19 cellular contexts compared by ENCODE assay signal in genomic region chr19:20472854-20473253, GRCh38.
DNase-seq lines count a peak whose midpoint lies in the region; ATAC-seq lines count a peak whose summit lies in the region.
"Had no signal": no experiment of that assay in that cellular context is flagged by ENCODE, and none has a peak within 500 bp of the region (broad histone marks: within the 10 kb centered on the region; RNA-seq: fewer than 3 reads in every experiment).

No MANE protein-coding gene starts in this region.

- no peak overlapping the region for H4K8ac ChIP-seq in neuronal stem cell (ENCODE audit: low read depth, low read length)

- H3K36me3 Mint-ChIP-seq in activated T-helper 1 cell treated with anti-CD3 and anti-CD28 coated beads, Interleukin-12 subunit alpha, Interleukin-12 subunit beta, Interleukin-2, Interleukin-4 antibody, amounts not matched to agents 30 ng/mL and 10 ng/mL and 1 ng/mL, durations not matched to agents 14 hours and 24 hours and 36 hours (ENCODE audit: low read depth) = no peaks in the 10 kb centered on the region

- no peaks in the 10 kb centered on the region for H3K9me3 ChIP-seq in neuronal stem cell (replicated peaks in 1 of 2; ENCODE audit: control insufficient read depth in 2 of 2, insufficient read depth in 1 of 2, low read depth in 1 of 2, low read length in 2 of 2)

- H3K18ac ChIP-seq in neuronal stem cell (ENCODE audit: low read length) = no peak overlapping the region

- no peak overlapping the region for H3K9ac ChIP-seq in neuronal stem cell (ENCODE audit: low read depth, low read length, poor library complexity)

- H4K91ac ChIP-seq in neuronal stem cell (ENCODE audit: low read depth, low read length, poor library complexity) = no peak overlapping the region

- no peak overlapping the region for H2BK12ac ChIP-seq in neuronal stem cell (ENCODE audit: low read length)

- no peak overlapping the region for H2BK120ac ChIP-seq in neuronal stem cell (ENCODE audit: low read depth, low read length)

- H3K27me3 ChIP-seq in neuronal stem cell (ENCODE audit: control insufficient read depth in 3 of 3, insufficient read depth in 3 of 3, low read depth in 1 of 3, low read length in 3 of 3) = no peaks in the 10 kb centered on the region

- H3K27ac Mint-ChIP-seq in activated T-helper 1 cell treated with anti-CD3 and anti-CD28 coated beads, Interleukin-12 subunit alpha, Interleukin-12 subunit beta, Interleukin-2, Interleukin-4 antibody, amounts not matched to agents 30 ng/mL and 10 ng/mL and 1 ng/mL, durations not matched to agents 14 hours and 24 hours and 36 hours = no peak overlapping the region
- H3K27ac Mint-ChIP-seq: CD8-positive, alpha-beta memory T cell; IgD-negative memory B cell; T-helper 1 cell treated with Interleukin-12 subunit alpha and Interleukin-12 subunit beta and Interleukin-4 antibody, amounts not matched to agents 30 μg/mL and 1 μg/mL, for 36 hours had no signal

- H3K27me3 Mint-ChIP-seq in activated T-helper 1 cell treated with anti-CD3 and anti-CD28 coated beads, Interleukin-12 subunit alpha, Interleukin-12 subunit beta, Interleukin-2, Interleukin-4 antibody, amounts not matched to agents 30 ng/mL and 10 ng/mL and 1 ng/mL, durations not matched to agents 14 hours and 24 hours and 36 hours (ENCODE audit: insufficient read depth) = no peaks in the 10 kb centered on the region
- H3K27me3 Mint-ChIP-seq: IgD-negative memory B cell had no signal

- H2AK5ac ChIP-seq in neuronal stem cell (ENCODE audit: low read depth, low read length) = peak overlapping the region; percentile 70

- H3K27ac ChIP-seq in neuronal stem cell (replicated peaks; ENCODE audit: low read length) = no peak overlapping the region

- peak; percentile 3 for DNase-seq in Daoy (ENCODE audit: low read depth)
- DNase-seq in NCI-H1694 treated with DMSO at 0.1 percent for 48 hours (lab: John Stamatoyannopoulos, UW) = peak; percentile 3
- peak; percentile 20 for DNase-seq in RPMI8226
- no peak for DNase-seq in neuronal stem cell (ENCODE audit: low spot score)
- no peak for DNase-seq in kidney tubule cell (ENCODE audit: low spot score)
- no peak for DNase-seq in activated T-helper 1 cell treated with anti-CD3 and anti-CD28 coated beads, Interleukin-12 subunit alpha, Interleukin-12 subunit beta, Interleukin-2, Interleukin-4 antibody, amounts not matched to agents 30 ng/mL and 10 ng/mL and 1 ng/mL, durations not matched to agents 14 hours and 24 hours and 36 hours (ENCODE audit: low spot score)
- DNase-seq: ACHN; C1 segment of cervical spinal cord; CD8-positive, alpha-beta memory T cell; DMS79 treated with DMSO at 0.1 percent for 48 hours; HCEC 1CT; MM.1S; NCI-H1092; NCI-H1436 treated with DMSO at 0.1 percent for 48 hours; NCI-H345; NCI-H526 had no signal

- no peak overlapping the region for H2BK5ac ChIP-seq in neuronal stem cell (ENCODE audit: low read length)

- WGBS in neuronal stem cell (ENCODE audit: extremely low coverage in 2 of 2, insufficient read length in 2 of 2, insufficient replicate concordance in 1 of 2), 2 donors = no CpG with 5 or more reads among the region's 13 CpGs

- no peak for ATAC-seq in HG02973 (IDR thresholded peaks at IDR 0.05; ENCODE audit: unreplicated experiment)

- peaks cover 78% of the 10 kb centered on the region for H3K9me3 Mint-ChIP-seq in activated T-helper 1 cell treated with anti-CD3 and anti-CD28 coated beads, Interleukin-12 subunit alpha, Interleukin-12 subunit beta, Interleukin-2, Interleukin-4 antibody, amounts not matched to agents 30 ng/mL and 10 ng/mL and 1 ng/mL, durations not matched to agents 14 hours and 24 hours and 36 hours

- no peak overlapping the region for H2BK15ac ChIP-seq in neuronal stem cell (ENCODE audit: low read length)

- H3K79me1 ChIP-seq in neuronal stem cell (ENCODE audit: low read depth, low read length) = no peaks in the 10 kb centered on the region

- H2AFZ ChIP-seq in neuronal stem cell (ENCODE audit: low read length) = no peak overlapping the region

- H3K4me1 Mint-ChIP-seq in activated T-helper 1 cell treated with anti-CD3 and anti-CD28 coated beads, Interleukin-12 subunit alpha, Interleukin-12 subunit beta, Interleukin-2, Interleukin-4 antibody, amounts not matched to agents 30 ng/mL and 10 ng/mL and 1 ng/mL, durations not matched to agents 14 hours and 24 hours and 36 hours (ENCODE audit: low read depth) = no peaks in the 10 kb centered on the region

- no peak overlapping the region for H3K4me3 ChIP-seq in neuronal stem cell (ENCODE audit: low read length in 2 of 2)

- no peak overlapping the region for H3K14ac ChIP-seq in neuronal stem cell (ENCODE audit: low read length)

- H3K23ac ChIP-seq in neuronal stem cell (ENCODE audit: low read depth, low read length, poor library complexity) = no peak overlapping the region

- H3K4me2 ChIP-seq in neuronal stem cell (ENCODE audit: insufficient read depth, low read length, poor library complexity, severe bottlenecking) = no peak overlapping the region

- no peak overlapping the region for H3K4ac ChIP-seq in neuronal stem cell (ENCODE audit: low read length)

- no peak overlapping the region for H3K4me3 Mint-ChIP-seq in activated T-helper 1 cell treated with anti-CD3 and anti-CD28 coated beads, Interleukin-12 subunit alpha, Interleukin-12 subunit beta, Interleukin-2, Interleukin-4 antibody, amounts not matched to agents 30 ng/mL and 10 ng/mL and 1 ng/mL, durations not matched to agents 14 hours and 24 hours and 36 hours
- H3K4me3 Mint-ChIP-seq: CD8-positive, alpha-beta memory T cell; IgD-negative memory B cell; T-helper 1 cell treated with Interleukin-12 subunit alpha and Interleukin-12 subunit beta and Interleukin-4 antibody, amounts not matched to agents 30 μg/mL and 1 μg/mL, for 36 hours had no signal

- no peaks in the 10 kb centered on the region for H3K36me3 ChIP-seq in neuronal stem cell (replicated peaks in 1 of 2; ENCODE audit: control insufficient read depth in 2 of 2, insufficient read depth in 2 of 2, low read length in 2 of 2)

- no peaks in the 10 kb centered on the region for H3K4me1 ChIP-seq in neuronal stem cell (ENCODE audit: control insufficient read depth in 2 of 2, insufficient read depth in 1 of 2, low read depth in 1 of 2, low read length in 2 of 2)

- intact Hi-C loops in activated T-helper 1 cell treated with anti-CD3 and anti-CD28 coated beads, Interleukin-12 subunit alpha, Interleukin-12 subunit beta, Interleukin-2, Interleukin-4 antibody, amounts not matched to agents 30 ng/mL and 10 ng/mL and 1 ng/mL, durations not matched to agents 14 hours and 24 hours and 36 hours (cut with micrococcal nuclease) = no loop called here

Comparison
In these comparisons a context has a peak if more than half of its experiments do, and no peak if none do; other contexts are left out.
1. DNase-seq: peak in Daoy (single experiment), NCI-H1694 treated with DMSO at 0.1 percent for 48 hours (single experiment) and RPMI8226 (single experiment); none in neuronal stem cell (single experiment), kidney tubule cell (single experiment) and activated T-helper 1 cell treated with anti-CD3 and anti-CD28 coated beads, Interleukin-12 subunit alpha, Interleukin-12 subunit beta, Interleukin-2, Interleukin-4 antibody, amounts not matched to agents 30 ng/mL and 10 ng/mL and 1 ng/mL, durations not matched to agents 14 hours and 24 hours and 36 hours (single experiment).